In genomic region chr10:29619273-29619672, GRCh38 we compare ENCODE assay signal across 10 cellular contexts. TPM values are rescaled to one million over a fixed set of nuclear protein-coding genes. Genes with fewer than 3 reads are reported as not detected.
DNase-seq lines count a peak whose midpoint lies in the region; ATAC-seq and TF ChIP-seq lines count a peak whose summit lies in the region.
"Had no signal": no experiment of that assay in that cellular context is flagged by ENCODE, and none has a peak within 500 bp of the region (broad histone marks: within the 10 kb centered on the region; RNA-seq: fewer than 3 reads in every experiment).

No MANE protein-coding gene starts in this region.

- intact Hi-C loops in natural killer cell (cut with micrococcal nuclease): no loop called here

- H3K27ac Mint-ChIP-seq in natural killer cell: peak overlapping the region in 1 of 2 donors; percentile 73
- no peak overlapping the region for H3K27ac Mint-ChIP-seq in natural killer cell treated with Interleukin-12 subunit alpha and Interleukin-12 subunit beta and Interleukin-15 and Interleukin-18, amount 100 ng/mL, for 72 hours

- H3K4me1 ChIP-seq in ectodermal cell (ENCODE audit: control insufficient read depth, insufficient read depth, low read length): peaks cover 20% of the 10 kb centered on the region
- peaks cover 28% of the 10 kb centered on the region for H3K4me1 ChIP-seq in mesodermal cell (ENCODE audit: control insufficient read depth, insufficient read depth, low read length, poor library complexity, severe bottlenecking)

- no peaks in the 10 kb centered on the region for H3K36me3 ChIP-seq in ectodermal cell (ENCODE audit: control insufficient read depth, insufficient read depth, low read length)
- peaks cover 15% of the 10 kb centered on the region for H3K36me3 ChIP-seq in mesodermal cell (ENCODE audit: control insufficient read depth, insufficient read depth, low read length)

- DNase-seq in natural killer cell (no peak), NCI-H2081 treated with DMSO at 0.1 percent for 48 hours (lab: John Stamatoyannopoulos, UW) (no peak)
- DNase-seq in natural killer cell treated with Interleukin-12 subunit alpha and Interleukin-12 subunit beta and Interleukin-15 and Interleukin-18, amount 100 ng/mL, for 72 hours (ENCODE audit: low spot score): no peak
- no peak for DNase-seq in stimulated activated naive CD8-positive, alpha-beta T cell treated with anti-CD3 and anti-CD28 coated beads, Interleukin-15, Interleukin-2, amounts not matched to agents 100 U/mL and 50 U/mL, for 24 hours
- DNase-seq: AML-193, Kasumi-1 had no signal

- peak in 2 of 3 donors; percentile 15 to 18 for ATAC-seq in natural killer cell
- no peak for ATAC-seq in natural killer cell treated with Interleukin-12 subunit alpha and Interleukin-12 subunit beta and Interleukin-15 and Interleukin-18, amount 100 ng/mL, for 72 hours
- no peak for ATAC-seq in stimulated activated naive CD8-positive, alpha-beta T cell treated with anti-CD3 and anti-CD28 coated beads, Interleukin-15, Interleukin-2, amounts not matched to agents 100 U/mL and 50 U/mL, for 24 hours
- ATAC-seq in HG02623 (IDR thresholded peaks at IDR 0.05; ENCODE audit: unreplicated experiment): no peak
- no peak for ATAC-seq in HG02938 (IDR thresholded peaks at IDR 0.05; ENCODE audit: unreplicated experiment)

- no peaks in the 10 kb centered on the region for H3K9me3 ChIP-seq in ectodermal cell (ENCODE audit: control insufficient read depth, low read length)
- H3K9me3 ChIP-seq in mesodermal cell (ENCODE audit: control insufficient read depth, low read length): no peaks in the 10 kb centered on the region

- WGBS in ectodermal cell, 2 experiments: 89 to 93% methylated on average over 5 of the region's 5 CpGs
- WGBS in mesodermal cell (ENCODE audit: insufficient coverage in 2 of 2), 2 experiments: 67 to 100% methylated on average over 3 to 5 of the region's 5 CpGs

- no peaks in the 10 kb centered on the region for H3K36me3 Mint-ChIP-seq in natural killer cell
- H3K36me3 Mint-ChIP-seq in natural killer cell treated with Interleukin-12 subunit alpha and Interleukin-12 subunit beta and Interleukin-15 and Interleukin-18, amount 100 ng/mL, for 72 hours: no peaks in the 10 kb centered on the region

- no peaks in the 10 kb centered on the region for H3K9me3 Mint-ChIP-seq in natural killer cell
- H3K9me3 Mint-ChIP-seq in natural killer cell treated with Interleukin-12 subunit alpha and Interleukin-12 subunit beta and Interleukin-15 and Interleukin-18, amount 100 ng/mL, for 72 hours: no peaks in the 10 kb centered on the region

- peak overlapping the region; percentile 14 for H3K4me3 Mint-ChIP-seq in natural killer cell
- no peak overlapping the region for H3K4me3 Mint-ChIP-seq in natural killer cell treated with Interleukin-12 subunit alpha and Interleukin-12 subunit beta and Interleukin-15 and Interleukin-18, amount 100 ng/mL, for 72 hours

- peak overlapping the region; percentile 40 for H3K27ac ChIP-seq in ectodermal cell (ENCODE audit: insufficient read depth, low read depth, low read length, poor library complexity, severe bottlenecking)
- H3K27ac ChIP-seq in mesodermal cell (ENCODE audit: low read depth, low read length, severe bottlenecking): peak overlapping the region; percentile 81

- H3K4me3 ChIP-seq in ectodermal cell (ENCODE audit: insufficient read depth, low read depth, low read length): no peak overlapping the region
- no peak overlapping the region for H3K4me3 ChIP-seq in mesodermal cell (ENCODE audit: extremely low read depth, insufficient read depth, low read length, poor library complexity, severe bottlenecking)

- H3K27me3 Mint-ChIP-seq in natural killer cell (ENCODE audit: low read depth in 2 of 2): no peaks in the 10 kb centered on the region
- H3K27me3 Mint-ChIP-seq in natural killer cell treated with Interleukin-12 subunit alpha and Interleukin-12 subunit beta and Interleukin-15 and Interleukin-18, amount 100 ng/mL, for 72 hours: peaks cover 0 to 2% of the 10 kb centered on the region in 2 donors

- H3K27me3 ChIP-seq in ectodermal cell (ENCODE audit: control insufficient read depth, insufficient read depth, low read length, poor library complexity, severe bottlenecking): no peaks in the 10 kb centered on the region

- peaks cover 21 to 30% of the 10 kb centered on the region in 2 donors for H3K4me1 Mint-ChIP-seq in natural killer cell
- H3K4me1 Mint-ChIP-seq in natural killer cell treated with Interleukin-12 subunit alpha and Interleukin-12 subunit beta and Interleukin-15 and Interleukin-18, amount 100 ng/mL, for 72 hours (ENCODE audit: low read depth in 2 of 2): peaks cover 15 to 19% of the 10 kb centered on the region in 2 donors

- no peak for TF ChIP-seq CTCF in natural killer cell (IDR thresholded peaks at IDR 0.05)

RNA-seq across cellular contexts. Expression of gene SVIL, which starts 15.5 kb away (rescaled TPM):
- total RNA-seq in natural killer cell: 10 to 100 TPM; 24.9 to 57.2 (median 33.5) TPM
- total RNA-seq in natural killer cell treated with Interleukin-12 subunit alpha and Interleukin-12 subunit beta and Interleukin-15 and Interleukin-18, amount 100 ng/mL, for 72 hours: 10 to 100 TPM in 1 of 2 donors, 1 to 10 TPM in 1; 6.8 to 18.8 TPM
- 31.9 TPM for polyA plus RNA-seq in ectodermal cell (2013, experiment 1 of 4)
- 31.4 TPM for polyA plus RNA-seq in ectodermal cell (2013, experiment 2 of 4)
- polyA plus RNA-seq in ectodermal cell (2013, experiment 3 of 4): 35.4 TPM
- polyA plus RNA-seq in ectodermal cell (2013, experiment 4 of 4): 26.7 TPM
- 67.2 TPM for polyA plus RNA-seq in mesodermal cell (2013, experiment 1 of 2)
- 68.2 TPM for polyA plus RNA-seq in mesodermal cell (2013, experiment 2 of 2)

Comparison
In these comparisons a context has a peak if more than half of its experiments do, and no peak if none do; other contexts are left out.
1. ATAC-seq: peak in natural killer cell (2 of 3); none in natural killer cell treated with Interleukin-12 subunit alpha and Interleukin-12 subunit beta and Interleukin-15 and Interleukin-18, amount 100 ng/mL, for 72 hours (0 of 2), stimulated activated naive CD8-positive, alpha-beta T cell treated with anti-CD3 and anti-CD28 coated beads, Interleukin-15, Interleukin-2, amounts not matched to agents 100 U/mL and 50 U/mL, for 24 hours (single experiment), HG02623 (single experiment) and HG02938 (single experiment).